In genomic region chrX:134382821-134383220, GRCh38 we compare ENCODE assay signal across 11 cellular contexts.
"Had no signal": no experiment of that assay in that cellular context is flagged by ENCODE, and none has a peak within 500 bp of the region (broad histone marks: within the 10 kb centered on the region; RNA-seq: fewer than 3 reads in every experiment).

No MANE protein-coding gene starts in this region.

- H3K4me3 ChIP-seq: GM23248, GM23338, HAP-1 had no signal

- DNase-seq: GM23248, GOT3, H7, H9, HCEC 1CT, HFFc6 had no signal

- H3K4me2 ChIP-seq: GM23338 had no signal

- FAIRE-seq: H1, H54 had no signal

- H3K27ac ChIP-seq: GM23248 had no signal

- H2AFZ ChIP-seq: GM23248, GM23338 had no signal

- H3K9ac ChIP-seq: GM23248 had no signal

- H3K9me3 ChIP-seq: HAP-1 had no signal

- H3K4me1 ChIP-seq: HAP-1 had no signal

- ATAC-seq: GM23338, HCT116 had no signal
